Comparison of ENCODE assay signal across 1 cellular context in genomic region chr6:30645989-30646388, GRCh38.
TF ChIP-seq lines count a peak whose summit lies in the region.

No MANE protein-coding gene starts in this region.

TF ChIP-seq in SK-N-SH, 30 proteins besides CTCF, POLR2A, EP300 and RAD21 (continued from another document):
- TF ChIP-seq PBX3 (IDR thresholded peaks at IDR 0.05) = no peak
- TF ChIP-seq GABPA (IDR thresholded peaks at IDR 0.05; ENCODE audit: low read depth) = no peak
- no peak for TF ChIP-seq GATA2 (CRISPR knock-in tag; IDR thresholded peaks at IDR 0.05)
- TF ChIP-seq USF1 (IDR thresholded peaks at IDR 0.05; ENCODE audit: borderline replicate concordance, low read depth) = no peak
- TF ChIP-seq MEF2A (IDR thresholded peaks at IDR 0.05; ENCODE audit: borderline replicate concordance, low read depth) = no peak
